10 cellular contexts compared by ENCODE assay signal in the genomic region with DNA sequence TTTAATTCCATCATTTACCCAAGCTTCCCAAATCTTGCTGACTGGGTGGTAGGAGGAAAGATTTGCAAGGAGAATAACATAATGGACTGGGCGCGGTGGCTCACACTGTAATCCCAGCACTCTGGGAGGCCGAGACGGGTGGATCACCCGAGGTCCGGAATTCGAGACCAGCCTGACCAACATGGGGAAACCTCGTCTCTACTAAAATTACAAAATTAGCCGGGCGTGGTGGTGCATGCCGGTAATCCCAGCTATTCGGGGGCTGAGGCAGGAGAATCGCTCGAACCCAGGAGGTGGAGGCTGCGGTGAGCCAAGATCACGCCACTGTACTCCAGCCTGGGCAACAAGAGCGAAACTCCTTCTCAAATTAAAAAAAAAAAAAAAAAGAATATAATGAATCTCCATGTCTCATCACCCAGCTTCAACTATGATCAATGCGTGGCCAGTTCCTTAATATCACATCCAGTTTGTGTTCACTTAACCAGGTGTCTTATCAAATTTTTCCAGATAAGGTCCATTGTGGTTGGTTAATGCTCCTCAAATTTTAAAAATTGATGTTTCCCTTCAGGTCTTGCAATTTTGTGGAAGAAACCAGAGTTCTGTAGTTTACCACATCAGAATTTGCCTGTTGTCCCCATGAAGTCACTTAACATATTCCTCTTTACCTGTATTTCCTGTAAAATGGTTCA. TPM values are rescaled to one million over a fixed set of nuclear protein-coding genes. Genes with fewer than 3 reads are reported as not detected.
DNase-seq lines count a peak whose midpoint lies in the region; ATAC-seq and TF ChIP-seq lines count a peak whose summit lies in the region.
"Had no signal": no experiment of that assay in that cellular context is flagged by ENCODE, and none has a peak within 500 bp of the region (broad histone marks: within the 10 kb centered on the region; RNA-seq: fewer than 3 reads in every experiment).

No MANE protein-coding gene starts in this region.

- TF ChIP-seq CTCF in OCI-LY3 (IDR thresholded peaks at IDR 0.05; ENCODE audit: low read depth, low read length): no peak
- no peak for TF ChIP-seq CTCF in dorsolateral prefrontal cortex (IDR thresholded peaks at IDR 0.05 in 54 of 56, conservative IDR thresholded peaks at IDR 0.05 in 2 of 56; ENCODE audit: low read depth in 1 of 56, partially characterized antibody in 56 of 56)
- TF ChIP-seq CTCF in psoas muscle (IDR thresholded peaks at IDR 0.05): no peak

- H4K20me1 ChIP-seq in GM23248 (ENCODE audit: insufficient read depth) (no peaks in the 10 kb centered on the region), OCI-LY3 (ENCODE audit: insufficient read depth, low read length) (peaks cover 9% of the 10 kb centered on the region)

- intact Hi-C loops in dorsolateral prefrontal cortex (cut with DNase I) (loop anchor here (2.0 to 5.0 kb wide), 5 partner anchors 47 to 113 kb away; a partner anchor contains a TSS), psoas muscle (cut with DNase I) (loop anchor here (1.0 to 5.0 kb wide), 2 partner anchors 9 to 42 kb away; no protein-coding TSS in a partner anchor)

- H3K9me3 ChIP-seq in GM23248 (ENCODE audit: low read depth): no peaks in the 10 kb centered on the region
- no peaks in the 10 kb centered on the region for H3K9me3 ChIP-seq in OCI-LY3 (ENCODE audit: insufficient read depth, low read length)
- H3K9me3 ChIP-seq in psoas muscle: no peaks in the 10 kb centered on the region
- H3K9me3 ChIP-seq: lower lobe of right lung had no signal

- no peak for ATAC-seq in psoas muscle
- ATAC-seq in GM21619 (IDR thresholded peaks at IDR 0.05; ENCODE audit: unreplicated experiment): no peak

- H3K9ac ChIP-seq in GM23248: peak overlapping the region; percentile 90
- H3K9ac ChIP-seq in OCI-LY3 (ENCODE audit: low read length): peak overlapping the region; percentile 77

- H3K4me1 ChIP-seq in GM23248 (ENCODE audit: insufficient read depth) (peaks cover 11% of the 10 kb centered on the region), OCI-LY3 (ENCODE audit: low read length) (peaks cover 16% of the 10 kb centered on the region), psoas muscle (peaks cover 26% of the 10 kb centered on the region)

- H3K27ac ChIP-seq in GM23248 (peak overlapping the region; percentile 81), OCI-LY3 (ENCODE audit: low read length) (no peak overlapping the region; the same call in 1 of the 2 replicates), dorsolateral prefrontal cortex (peak overlapping the region in 44 of 59 donors; percentile 60 to 96 (median 89)), psoas muscle (peak overlapping the region; percentile 92)

- DNase-seq in GM23248 (no peak), dorsolateral prefrontal cortex (no peak), psoas muscle (no peak), DMS 273 (lab: John Stamatoyannopoulos, UW; ENCODE audit: unreplicated experiment) (no peak), AG08395 (ENCODE audit: low spot score) (no peak)
- no peak for DNase-seq in stimulated activated naive CD4-positive, alpha-beta T cell (lab: John Stamatoyannopoulos, UW)
- DNase-seq: lower lobe of right lung had no signal

- 96 to 97% methylated on average over 18 of the region's 18 CpGs for WGBS in GM23248 (ENCODE audit: low coverage in 1 of 2, low lambda C conversion rate in 2 of 2, missing lambda C conversion rate in 2 of 2), 2 experiments
- 90 to 93% (median 90%) methylated on average over 18 of the region's 18 CpGs for WGBS in psoas muscle, 3 donors

- H3K79me2 ChIP-seq in GM23248 (ENCODE audit: insufficient read depth) (peaks cover 72% of the 10 kb centered on the region), OCI-LY3 (ENCODE audit: low read length) (peaks cover 31% of the 10 kb centered on the region)

- in situ Hi-C loops in GM23248 (cut with MboI): no loop called here

- H2AFZ ChIP-seq in GM23248 (no peak overlapping the region), OCI-LY3 (ENCODE audit: low read depth, low read length) (0 out of 2 replicates have a peak overlapping the region, but pooled peaks have one; percentile 22)

- H3F3A ChIP-seq in GM23248 (ENCODE audit: insufficient read depth): peaks cover 65% of the 10 kb centered on the region

- peaks cover 53% of the 10 kb centered on the region for H3K36me3 ChIP-seq in GM23248 (ENCODE audit: low read depth)
- peaks cover 47% of the 10 kb centered on the region for H3K36me3 ChIP-seq in OCI-LY3 (replicated peaks; ENCODE audit: low read depth, low read length)
- peaks cover 25 to 79% of the 10 kb centered on the region in 2 donors for H3K36me3 ChIP-seq in psoas muscle (ENCODE audit: insufficient read depth in 1 of 2, low read depth in 1 of 2)

- no peaks in the 10 kb centered on the region for H3K9me2 ChIP-seq in GM23248 (ENCODE audit: insufficient read depth)

- H3K27me3 ChIP-seq in GM23248 (replicated peaks; ENCODE audit: insufficient read depth): no peaks in the 10 kb centered on the region
- no peaks in the 10 kb centered on the region for H3K27me3 ChIP-seq in OCI-LY3 (ENCODE audit: low read depth, low read length)
- H3K27me3 ChIP-seq in dorsolateral prefrontal cortex: no peaks in the 10 kb centered on the region
- no peaks in the 10 kb centered on the region for H3K27me3 ChIP-seq in psoas muscle (ENCODE audit: insufficient read depth in 3 of 3, low read length in 2 of 3)

- H3K4me2 ChIP-seq in GM23248 (ENCODE audit: unreplicated experiment) (no peak overlapping the region), OCI-LY3 (ENCODE audit: low read length) (peak overlapping the region; percentile 84)

- H3K4me3 ChIP-seq in GM23248 (0 out of 2 replicates have a peak overlapping the region, but pooled peaks have one; percentile 55), OCI-LY3 (ENCODE audit: low read length) (peak overlapping the region; percentile 76), dorsolateral prefrontal cortex (peak overlapping the region in 20 of 59 donors; percentile 79 to 100 (median 98)), psoas muscle (peak overlapping the region; percentile 93)

RNA-seq across cellular contexts. Expression of a gene that starts 1.3 kb away (rescaled TPM):
- total RNA-seq in GM23248 (2014; rRNA removed; shearing (Covaris generic)): 47.8 and 56.5 TPM in 2 replicates
- polyA plus RNA-seq in GM23248 (2016; fragmentation: Nextera tagmentation; extraction: Ambion mirVana) (58.6 and 59.1 TPM in 2 replicates), psoas muscle (100 to 1,000 TPM in 1 of 3 donors, 10 to 100 TPM in 2; 68.5 to 108 (median 79.3) TPM)
- total RNA-seq in dorsolateral prefrontal cortex (100 to 1,000 TPM in 54 of 120 experiments, 10 to 100 TPM in 66; 72.1 to 140 (median 98.1) TPM), psoas muscle (10 to 100 TPM; 44.1 to 93.0 (median 72.7) TPM)

RNA-seq across cellular contexts. Expression of a gene that starts 10.0 kb away (rescaled TPM):
- 889 and 951 TPM in 2 replicates for total RNA-seq in GM23248 (2014; rRNA removed; shearing (Covaris generic))
- polyA plus RNA-seq in GM23248 (2016; fragmentation: Nextera tagmentation; extraction: Ambion mirVana): 1,073 and 1,100 TPM in 2 replicates
- total RNA-seq in dorsolateral prefrontal cortex: 100 to 1,000 TPM; 297 to 743 (median 543) TPM
- 100 to 1,000 TPM; 157 to 178 (median 165) TPM for total RNA-seq in psoas muscle
- 100 to 1,000 TPM; 166 to 299 (median 285) TPM for polyA plus RNA-seq in psoas muscle

RNA-seq across cellular contexts. Expression of a gene that starts 29.5 kb away (rescaled TPM):
- total RNA-seq in GM23248 (2014; rRNA removed; shearing (Covaris generic)): 66.9 and 76.4 TPM in 2 replicates
- polyA plus RNA-seq in GM23248 (2016; fragmentation: Nextera tagmentation; extraction: Ambion mirVana) (31.1 and 42.7 TPM in 2 replicates), psoas muscle (10 to 100 TPM; 32.3 to 57.6 (median 36.1) TPM)
- total RNA-seq in dorsolateral prefrontal cortex (10 to 100 TPM; 48.6 to 82.7 (median 65.1) TPM), psoas muscle (10 to 100 TPM; 46.7 to 57.2 (median 47.7) TPM)

RNA-seq across cellular contexts. Expression of a gene that starts 44.7 kb away (rescaled TPM):
- total RNA-seq in GM23248 (2014; rRNA removed; shearing (Covaris generic)): not detected in 2 replicates
- not detected in 2 replicates for polyA plus RNA-seq in GM23248 (2016; fragmentation: Nextera tagmentation; extraction: Ambion mirVana)
- total RNA-seq in dorsolateral prefrontal cortex: 100 to 1,000 TPM in 1 of 120 experiments, 10 to 100 TPM in 119; 22.0 to 127 (median 48.6) TPM
- total RNA-seq in psoas muscle: under 1 TPM in 1 of 4 donors, not detected in 3; 0.26 TPM
- polyA plus RNA-seq in psoas muscle: under 1 TPM; 0.03 to 0.06 (median 0.04) TPM
- total RNA-seq: T-helper 1 cell treated with Interleukin-12 subunit alpha and Interleukin-12 subunit beta and Interleukin-4 antibody, amounts not matched to agents 30 ng/mL and 1 ng/mL, for 36 hours had no signal

RNA-seq across cellular contexts. Expression of a gene that starts 49.5 kb away (rescaled TPM):
- total RNA-seq in GM23248 (2014; rRNA removed; shearing (Covaris generic)): 27.8 and 55.5 TPM in 2 replicates
- polyA plus RNA-seq in GM23248 (2016; fragmentation: Nextera tagmentation; extraction: Ambion mirVana): 28.3 and 31.2 TPM in 2 replicates
- total RNA-seq in dorsolateral prefrontal cortex: 10 to 100 TPM; 35.0 to 63.0 (median 44.9) TPM
- total RNA-seq in psoas muscle: 10 to 100 TPM; 44.0 to 55.1 (median 50.0) TPM
- 100 to 1,000 TPM in 1 of 3 donors, 10 to 100 TPM in 2; 61.4 to 101 (median 80.3) TPM for polyA plus RNA-seq in psoas muscle
